ENCODE assay signal across 8 cellular contexts in genomic region chr1:236141447-236142357, GRCh38. TPM values are rescaled to one million over a fixed set of nuclear protein-coding genes. Genes with fewer than 3 reads are reported as not detected.
DNase-seq lines count a peak whose midpoint lies in the region; ATAC-seq and TF ChIP-seq lines count a peak whose summit lies in the region.

No MANE protein-coding gene starts in this region.

- in situ Hi-C loops in mammary epithelial cell (cut with MboI; ENCODE audit: low sequenced_read_pairs in 2 of 2): no loop called here

- TF ChIP-seq CTCF in mammary epithelial cell (conservative IDR thresholded peaks at IDR 0.05 in 1 of 2, IDR thresholded peaks at IDR 0.05 in 1 of 2; ENCODE audit: extremely low read depth in 1 of 2, insufficient read depth in 1 of 2, low read depth in 1 of 2, low read length in 2 of 2) (no peak), MM.1S (IDR thresholded peaks at IDR 0.05; ENCODE audit: low read length) (no peak)

- no peaks in the 10 kb centered on the region for H3K9me3 Mint-ChIP-seq in activated CD4-positive, alpha-beta T cell treated with anti-CD3 and anti-CD28 coated beads for 36 hours (ENCODE audit: low read depth)

- H3K4me2 ChIP-seq in mammary epithelial cell (ENCODE audit: insufficient read depth, low read depth, low read length): peak overlapping the region; percentile 94
- H3K4me2 ChIP-seq in MM.1S (ENCODE audit: low read depth, low read length): no peak overlapping the region

- intact Hi-C loops in activated CD4-positive, alpha-beta T cell treated with anti-CD3 and anti-CD28 coated beads for 36 hours (cut with DNase I, micrococcal nuclease): loop anchor here (1.0 to 10.0 kb wide), 6 partner anchors 19 to 461 kb away; partner anchors contain the start of genes EDARADD (in 1 of the 2) and HEATR1 (in 1 of the 2)
- intact Hi-C loops in mammary epithelial cell (cut with micrococcal nuclease): loop anchor here (5.0 kb wide), 2 partner anchors 141 to 256 kb away; partner anchors contain the start of gene ERO1B

- peaks cover 1% of the 10 kb centered on the region for H3K36me3 Mint-ChIP-seq in activated CD4-positive, alpha-beta T cell treated with anti-CD3 and anti-CD28 coated beads for 36 hours (ENCODE audit: low read depth)

- H3K27me3 ChIP-seq in NT2/D1 (ENCODE audit: insufficient read depth, insufficient read length) (peaks cover 71% of the 10 kb centered on the region), mammary epithelial cell (ENCODE audit: insufficient read depth, low read length) (no peaks in the 10 kb centered on the region), MM.1S (replicated peaks; ENCODE audit: insufficient read depth, low read length) (peaks cover 46% of the 10 kb centered on the region)

- peaks cover 37% of the 10 kb centered on the region for H3K27me3 Mint-ChIP-seq in activated CD4-positive, alpha-beta T cell treated with anti-CD3 and anti-CD28 coated beads for 36 hours

- no peaks in the 10 kb centered on the region for H3K36me3 ChIP-seq in NT2/D1 (ENCODE audit: insufficient read depth, insufficient read length, low read length)
- no peaks in the 10 kb centered on the region for H3K36me3 ChIP-seq in mammary epithelial cell (ENCODE audit: insufficient read depth, low read length)
- H3K36me3 ChIP-seq in MM.1S (replicated peaks; ENCODE audit: insufficient read depth, low read length): no peaks in the 10 kb centered on the region

- WGBS in mammary epithelial cell (ENCODE audit: low coverage, missing lambda C conversion rate): 4% methylated on average over 29 of the region's 83 CpGs

- peak; percentile 32 for DNase-seq in activated CD4-positive, alpha-beta T cell treated with anti-CD3 and anti-CD28 coated beads for 36 hours
- DNase-seq in activated CD4-positive, alpha-beta T cell treated with anti-CD3 and anti-CD28 coated beads, Interleukin-2, amount 50 U/mL, for 1 hour: no peak
- no peak for DNase-seq in NT2/D1 (ENCODE audit: low read depth, low spot score)
- peak; percentile 40 for DNase-seq in mammary epithelial cell
- peak; percentile 73 for DNase-seq in iPS-NIHi7 (ENCODE audit: extremely low spot score)
- no peak for DNase-seq in skeletal muscle cell (ENCODE audit: low read depth)
- no peak for DNase-seq in MM.1S

- H3K9ac ChIP-seq in NT2/D1 (ENCODE audit: insufficient read length, low read depth) (peak overlapping the region; percentile 65), mammary epithelial cell (ENCODE audit: insufficient read depth, low read length) (no peak overlapping the region), MM.1S (ENCODE audit: low read length) (no peak overlapping the region)

- dilution Hi-C loops in mammary epithelial cell (cut with HindIII; ENCODE audit: low sequenced_read_pairs): no loop called here

- peak overlapping the region; percentile 55 for H3K4me3 ChIP-seq in NT2/D1 (ENCODE audit: insufficient read length, low read depth)
- peak overlapping the region; percentile 43 to 98 (median 65) for H3K4me3 ChIP-seq in mammary epithelial cell (replicated peaks in 1 of 3; ENCODE audit: insufficient read depth in 1 of 3, low read depth in 2 of 3, low read length in 3 of 3)
- H3K4me3 ChIP-seq in skeletal muscle cell (ENCODE audit: low read depth, low read length): peak overlapping the region; percentile 80
- no peak overlapping the region for H3K4me3 ChIP-seq in MM.1S (ENCODE audit: low read length)

- CTCF ChIA-PET in activated CD4-positive, alpha-beta T cell treated with anti-CD3 and anti-CD28 coated beads for 36 hours (lab: Charles Lee): interaction anchor here (0.8 to 1.1 kb wide), 3 partner anchors 33 to 253 kb away, joined by 3 read pairs; partner anchors contain the start of gene EDARADD
- CTCF ChIA-PET in mammary epithelial cell (lab: Charles Lee; ENCODE audit: low non-redundant PET): interaction anchor here (0.6 kb wide), 1 partner anchor 15 kb away, joined by 3 read pairs; no protein-coding TSS in a partner anchor

- peaks cover 7% of the 10 kb centered on the region for H3K4me1 ChIP-seq in NT2/D1 (ENCODE audit: insufficient read depth, insufficient read length)
- peaks cover 22% of the 10 kb centered on the region for H3K4me1 ChIP-seq in mammary epithelial cell (ENCODE audit: insufficient read depth, low read length)
- no peaks in the 10 kb centered on the region for H3K4me1 ChIP-seq in MM.1S (ENCODE audit: low read length)

- POLR2A ChIA-PET in activated CD4-positive, alpha-beta T cell treated with anti-CD3 and anti-CD28 coated beads for 36 hours (lab: Charles Lee): no interaction called here

- H3K4me1 Mint-ChIP-seq in activated CD4-positive, alpha-beta T cell treated with anti-CD3 and anti-CD28 coated beads for 36 hours: peaks cover 15% of the 10 kb centered on the region

- no peaks in the 10 kb centered on the region for H3K9me2 ChIP-seq in MM.1S (replicated peaks; ENCODE audit: insufficient read depth, low read length)

- H3F3A ChIP-seq in MM.1S (ENCODE audit: insufficient read depth, low read length): no peaks in the 10 kb centered on the region

- H3K9me3 ChIP-seq in NT2/D1 (ENCODE audit: insufficient read depth, low read length): no peaks in the 10 kb centered on the region
- H3K9me3 ChIP-seq in mammary epithelial cell (replicated peaks; ENCODE audit: insufficient read depth, low read length): no peaks in the 10 kb centered on the region
- H3K9me3 ChIP-seq in MM.1S (replicated peaks; ENCODE audit: insufficient read depth, low read length): no peaks in the 10 kb centered on the region

- peak overlapping the region; percentile 85 for H2AFZ ChIP-seq in mammary epithelial cell (ENCODE audit: low read depth, low read length)
- no peak overlapping the region for H2AFZ ChIP-seq in MM.1S (ENCODE audit: low read length)

- no peak for ATAC-seq in activated CD4-positive, alpha-beta T cell treated with anti-CD3 and anti-CD28 coated beads for 36 hours
- peak; percentile 23 for ATAC-seq in HG02642 (IDR thresholded peaks at IDR 0.05; ENCODE audit: poor library complexity, unreplicated experiment)

- H4K20me1 ChIP-seq in mammary epithelial cell (ENCODE audit: insufficient read depth, low read length): no peaks in the 10 kb centered on the region
- H4K20me1 ChIP-seq in MM.1S (ENCODE audit: insufficient read depth, low read length): no peaks in the 10 kb centered on the region

- H3K79me2 ChIP-seq in mammary epithelial cell (ENCODE audit: insufficient read depth, low read length) (peaks cover 20% of the 10 kb centered on the region), MM.1S (ENCODE audit: low read length) (no peaks in the 10 kb centered on the region)

- no peak overlapping the region for H3K27ac Mint-ChIP-seq in activated CD4-positive, alpha-beta T cell treated with anti-CD3 and anti-CD28 coated beads for 36 hours

- no TSS peak for BruUV-seq in mammary epithelial cell (replicated peaks; lab: Mats Ljungman, UMichigan)

- H3K4me3 Mint-ChIP-seq in activated CD4-positive, alpha-beta T cell treated with anti-CD3 and anti-CD28 coated beads for 36 hours: peak overlapping the region; percentile 69

- no peak overlapping the region for H3K27ac ChIP-seq in mammary epithelial cell (ENCODE audit: insufficient read depth, low read depth, low read length)
- no peak overlapping the region for H3K27ac ChIP-seq in MM.1S (ENCODE audit: low read length)

RNA-seq across cellular contexts. Expression of gene GPR137B, which starts 0.6 kb away (rescaled TPM):
- total RNA-seq in activated CD4-positive, alpha-beta T cell treated with anti-CD3 and anti-CD28 coated beads for 36 hours: 1 to 10 TPM; 5.0 to 5.6 TPM
- 10 to 100 TPM; 10.2 to 24.7 TPM for total RNA-seq in mammary epithelial cell
- polyA plus RNA-seq in mammary epithelial cell: 7.0 TPM
- polyA minus RNA-seq in mammary epithelial cell: 2.0 TPM

Comparison
In these comparisons a context has a peak if more than half of its experiments do, and no peak if none do; other contexts are left out.
1. DNase-seq: peak in activated CD4-positive, alpha-beta T cell treated with anti-CD3 and anti-CD28 coated beads for 36 hours (single experiment), mammary epithelial cell (single experiment) and iPS-NIHi7 (single experiment); none in activated CD4-positive, alpha-beta T cell treated with anti-CD3 and anti-CD28 coated beads, Interleukin-2, amount 50 U/mL, for 1 hour (single experiment), NT2/D1 (single experiment), skeletal muscle cell (single experiment) and MM.1S (single experiment).